In genomic region chr5:149442563-149443182, GRCh38 we compare ENCODE assay signal across 8 cellular contexts.
DNase-seq lines count a peak whose midpoint lies in the region; ATAC-seq, FAIRE-seq and TF ChIP-seq lines count a peak whose summit lies in the region.

No MANE protein-coding gene starts in this region.

- H3K18ac ChIP-seq in H1 (ENCODE audit: extremely low read depth, low read length): peak overlapping the region; percentile 13; the same call in 1 of the 2 replicates

- peak overlapping the region; percentile 82 for H2BK20ac ChIP-seq in H1 (ENCODE audit: low read length)

- H4K91ac ChIP-seq in H1 (replicated peaks; ENCODE audit: insufficient read length, low read length): peak overlapping the region; percentile 87

- no peak for TF ChIP-seq EP300 in H1 (IDR thresholded peaks at IDR 0.05; ENCODE audit: borderline replicate concordance in 1 of 2, low read depth in 2 of 2, low read length in 2 of 2)

- peak overlapping the region; percentile 88 for H4K8ac ChIP-seq in H1 (ENCODE audit: extremely low read depth, insufficient read depth, low read length)

- peak; percentile 92 to 96 (median 96) for TF ChIP-seq CTCF in H1 (IDR thresholded peaks at IDR 0.05; ENCODE audit: control extremely low read depth in 1 of 3, insufficient read depth in 1 of 3, low read depth in 1 of 3, low read length in 3 of 3)

- H3K9ac ChIP-seq in H1 (replicated peaks in 1 of 4; ENCODE audit: extremely low read depth in 1 of 4, low read depth in 3 of 4, low read length in 3 of 4): no peak overlapping the region; a peak in 1 of 7 replicates

- no peak overlapping the region for H3K4ac ChIP-seq in H1 (replicated peaks; ENCODE audit: insufficient read length, low read depth, low read length)

- no peaks in the 10 kb centered on the region for H3K36me3 ChIP-seq in H1 (ENCODE audit: control insufficient read depth in 2 of 4, insufficient read depth in 4 of 4, low read length in 3 of 4)

- peak overlapping the region; percentile 28 for H4K5ac ChIP-seq in H1 (ENCODE audit: insufficient read length, low read depth, low read length)

- H3K56ac ChIP-seq in H1 (replicated peaks; ENCODE audit: insufficient read length, low read depth, low read length): peak overlapping the region; percentile 43

- H3K4me2 ChIP-seq in H1 (ENCODE audit: insufficient read depth in 1 of 2, low read depth in 2 of 2, low read length in 2 of 2): no peak overlapping the region

- TF ChIP-seq RAD21 in H1 (IDR thresholded peaks at IDR 0.05 in 1 of 2, conservative IDR thresholded peaks at IDR 0.05 in 1 of 2; ENCODE audit: low read depth in 2 of 2, low read length in 2 of 2): peak; percentile 79 to 86

- H3K4me3 ChIP-seq in H1 (ENCODE audit: extremely low read depth in 1 of 4, insufficient read depth in 2 of 4, low read depth in 3 of 4, low read length in 4 of 4): no peak overlapping the region

- peak overlapping the region; percentile 90 for H2BK15ac ChIP-seq in H1 (ENCODE audit: low read length)

- no peak overlapping the region for H3K14ac ChIP-seq in H1 (ENCODE audit: insufficient read length)

- no peak for TF ChIP-seq POLR2A in H1 (IDR thresholded peaks at IDR 0.05; ENCODE audit: control extremely low read depth in 1 of 2, low read depth in 2 of 2, low read length in 2 of 2)

- POLR2A ChIA-PET in H1 (lab: Charles Lee; ENCODE audit: partially characterized antibody): interaction anchor here (0.9 to 1.6 kb wide), 5 partner anchors 9 to 70 kb away, joined by 3 to 7 read pairs (median 4); no protein-coding TSS in a partner anchor

- CTCF ChIA-PET in H1 (lab: Charles Lee; ENCODE audit: partially characterized antibody): interaction anchor here (0.8 to 22.4 kb wide), 33 partner anchors 11 to 180 kb away, joined by 3 to 1310 read pairs (median 4); partner anchors contain the start of genes CSNK1A1, IL17B and PCYOX1L

- H4K20me1 ChIP-seq in H1 (replicated peaks in 1 of 2; ENCODE audit: control insufficient read depth in 1 of 2, insufficient read depth in 2 of 2, low read length in 2 of 2): no peaks in the 10 kb centered on the region

- peak overlapping the region; percentile 38; the same call in 1 of the 2 replicates for H3K27ac ChIP-seq in H1 (ENCODE audit: low read depth, low read length)

- 42% methylated on average over 17 of the region's 17 CpGs; no CpG with 5 or more reads in 1 of the 2 experiments for WGBS in H1 (ENCODE audit: extremely low coverage in 1 of 2, insufficient coverage in 1 of 2, insufficient read length in 1 of 2, insufficient replicate concordance in 2 of 2, low coverage in 1 of 2, low lambda C conversion rate in 2 of 2, missing lambda C conversion rate in 1 of 2), 2 experiments

- H3K4me1 ChIP-seq in H1 (replicated peaks in 1 of 4; ENCODE audit: control insufficient read depth in 3 of 4, insufficient read depth in 4 of 4, low read length in 3 of 4): peaks cover 0 to 17% (median 9%) of the 10 kb centered on the region in 4 experiments; a peak in 6 of 7 replicates

- H2BK12ac ChIP-seq in H1 (ENCODE audit: low read depth, low read length): peak overlapping the region; percentile 82

- H3K27me3 ChIP-seq in H1 (replicated peaks in 1 of 4; ENCODE audit: control insufficient read depth in 3 of 4, extremely low read depth in 1 of 4, insufficient read depth in 3 of 4, low read length in 3 of 4): no peaks in the 10 kb centered on the region

- DNase-seq in NCI-H146 (lab: John Stamatoyannopoulos, UW): peak; percentile 19
- DNase-seq in NCI-H146 treated with DMSO at 0.1 percent for 48 hours (lab: John Stamatoyannopoulos, UW; ENCODE audit: unreplicated experiment): no peak
- DNase-seq in NCI-H82 treated with DMSO at 0.1 percent for 48 hours (lab: John Stamatoyannopoulos, UW; ENCODE audit: unreplicated experiment): peak; percentile 15
- DNase-seq in activated CD8-positive, alpha-beta memory T cell treated with anti-CD3 and anti-CD28 coated beads for 48 hours (ENCODE audit: low read depth in 2 of 3, low spot score in 2 of 3): peak; percentile 34 to 65 (median 65)
- peak; percentile 61 to 99 for DNase-seq in H1 (ENCODE audit: low read depth in 1 of 2, low spot score in 2 of 2)
- DNase-seq in midbrain (lab: John Stamatoyannopoulos, UW): peak; percentile 77
- DNase-seq in stimulated activated CD8-positive, alpha-beta memory T cell treated with anti-CD3 and anti-CD28 coated beads, Interleukin-15, amount 100 ng/mL, for 4 hours (ENCODE audit: low read depth in 2 of 2): peak; percentile 19 to 42

- peak overlapping the region; percentile 67; the same call in 1 of the 2 replicates for H2BK5ac ChIP-seq in H1 (ENCODE audit: low read depth, low read length)

- ATAC-seq in HG02885 (IDR thresholded peaks at IDR 0.05; ENCODE audit: poor library complexity, unreplicated experiment): peak; percentile 90

- no peaks in the 10 kb centered on the region for H3K9me3 ChIP-seq in H1 (ENCODE audit: insufficient read depth in 2 of 2, low read depth in 1 of 2, low read length in 1 of 2)

- no peak overlapping the region for H2BK120ac ChIP-seq in H1 (replicated peaks; ENCODE audit: low read depth, low read length)

- H2AK5ac ChIP-seq in H1 (ENCODE audit: low read depth, low read length): peak overlapping the region; percentile 85

- no peak for FAIRE-seq in H1 (lab: Jason Lieb, UNC)

- H3K23me2 ChIP-seq in H1 (ENCODE audit: low read depth, low read length): peaks cover 4% of the 10 kb centered on the region; the same call in 1 of the 2 replicates

- no peaks in the 10 kb centered on the region for H3K79me2 ChIP-seq in H1 (ENCODE audit: control insufficient read depth in 1 of 2, insufficient read depth in 2 of 2, low read length in 2 of 2)

- H2AFZ ChIP-seq in H1 (ENCODE audit: low read length): peak overlapping the region; percentile 52; the same call in 1 of the 2 replicates

- H3K23ac ChIP-seq in H1 (ENCODE audit: insufficient read length): no peak overlapping the region

- no peaks in the 10 kb centered on the region for H3K79me1 ChIP-seq in H1 (ENCODE audit: low read depth, low read length)

TF ChIP-seq in H1, 55 proteins besides CTCF, POLR2A, EP300 and RAD21:
- TF ChIP-seq FOSL1 (IDR thresholded peaks at IDR 0.05; ENCODE audit: insufficient read depth, low read depth, low read length) (no peak), RXRA (IDR thresholded peaks at IDR 0.05; ENCODE audit: insufficient read depth, low read depth, low read length) (0 out of 2 replicates have a peak, but pooled peaks have one; percentile 16), CREB1 (IDR thresholded peaks at IDR 0.05) (peak; percentile 36; the same call in 1 of the 2 replicates), BCL11A (IDR thresholded peaks at IDR 0.05; ENCODE audit: low read depth in 2 of 2, low read length in 2 of 2) (no peak), ATF3 (IDR thresholded peaks at IDR 0.05; ENCODE audit: insufficient read depth, low read depth, low read length) (no peak), CEBPB (IDR thresholded peaks at IDR 0.05; ENCODE audit: low read depth, low read length) (no peak), TBP (IDR thresholded peaks at IDR 0.05; ENCODE audit: low read depth, low read length) (peak; percentile 69), KDM1A (IDR thresholded peaks at IDR 0.05; ENCODE audit: borderline replicate concordance, low read length) (no peak), TAF1 (IDR thresholded peaks at IDR 0.05; ENCODE audit: low read depth, low read length) (0 out of 2 replicates have a peak, but pooled peaks have one; percentile 45), RNF2 (IDR thresholded peaks at IDR 0.05; ENCODE audit: borderline replicate concordance, low read depth, low read length, missing control alignments, poor library complexity, severe bottlenecking) (no peak), EZH2 (IDR thresholded peaks at IDR 0.05; ENCODE audit: low read depth, low read length, severe bottlenecking) (no peak), BACH1 (IDR thresholded peaks at IDR 0.05; ENCODE audit: low read length) (peak; percentile 43; the same call in 1 of the 2 replicates), TAF7 (optimal IDR thresholded peaks at IDR 0.05; ENCODE audit: borderline replicate concordance, low read depth, low read length) (no peak), SIRT6 (IDR thresholded peaks at IDR 0.05; ENCODE audit: low read length) (no peak), EGR1 (IDR thresholded peaks at IDR 0.05; ENCODE audit: borderline replicate concordance, low read depth, low read length) (peak; percentile 73), MAX (IDR thresholded peaks at IDR 0.05) (no peak), SP4 (IDR thresholded peaks at IDR 0.05; ENCODE audit: low read length) (no peak), YY1 (IDR thresholded peaks at IDR 0.05; ENCODE audit: low read depth, low read length) (0 out of 2 replicates have a peak, but pooled peaks have one; percentile 4)
